13 cellular contexts compared by ENCODE assay signal in genomic region chr9:103757062-103757461, GRCh38.
A peak's percentile ranks its signal among the peaks of the same experiment; 100 is the strongest.
DNase-seq lines count a peak whose midpoint lies in the region; ATAC-seq and TF ChIP-seq lines count a peak whose summit lies in the region.
"Had no signal": no experiment of that assay in that cellular context is flagged by ENCODE, and none has a peak within 500 bp of the region (broad histone marks: within the 10 kb centered on the region; RNA-seq: fewer than 3 reads in every experiment).

No MANE protein-coding gene starts in this region.

- ATAC-seq in WTC11 (peak; percentile 50), GM19455 (IDR thresholded peaks at IDR 0.05; ENCODE audit: unreplicated experiment) (no peak), HG03045 (IDR thresholded peaks at IDR 0.05; ENCODE audit: unreplicated experiment) (no peak)
- ATAC-seq: A549 had no signal

- TF ChIP-seq CTCF in WTC11 (IDR thresholded peaks at IDR 0.05), result no peak
- TF ChIP-seq CTCF in endodermal cell (conservative IDR thresholded peaks at IDR 0.05), result no peak
- no peak for TF ChIP-seq CTCF in neural progenitor cell (IDR thresholded peaks at IDR 0.05)

- H3K27ac Mint-ChIP-seq in WTC11, result no peak overlapping the region
- peak overlapping the region; percentile 77 for H3K27ac Mint-ChIP-seq in endodermal cell
- H3K27ac Mint-ChIP-seq in neural progenitor cell, result no peak overlapping the region
- H3K27ac Mint-ChIP-seq: CD4-positive, CD25-positive, alpha-beta regulatory T cell; IgD-negative memory B cell had no signal

- no peaks in the 10 kb centered on the region for H3F3A ChIP-seq in neural progenitor cell (ENCODE audit: low read depth)

- H3K4me1 Mint-ChIP-seq in WTC11 (peaks cover 23% of the 10 kb centered on the region), endodermal cell (peaks cover 13% of the 10 kb centered on the region), neural progenitor cell (peaks cover 10% of the 10 kb centered on the region)
- H3K4me1 Mint-ChIP-seq: CD4-positive, CD25-positive, alpha-beta regulatory T cell; IgD-negative memory B cell had no signal

- no peaks in the 10 kb centered on the region for H3K79me2 ChIP-seq in neural progenitor cell (ENCODE audit: low read depth)

- DNase-seq in WTC11 (ENCODE audit: low spot score) (no peak), endodermal cell (peak; percentile 54), neural progenitor cell (ENCODE audit: low spot score) (peak; percentile 16), CD1c-positive myeloid dendritic cell (ENCODE audit: extremely low spot score) (no peak)
- DNase-seq: CD4-positive, CD25-positive, alpha-beta regulatory T cell; DMS53; GM23248; H7 had no signal

- H3K4me2 ChIP-seq in neural progenitor cell, result peak overlapping the region; percentile 18
- H3K4me2 ChIP-seq: A549, BLaER1 had no signal

- POLR2A ChIA-PET in WTC11 (lab: Charles Lee), result no interaction called here

- no peak overlapping the region for H2AFZ ChIP-seq in neural progenitor cell (replicated peaks)
- H2AFZ ChIP-seq: GM23248 had no signal

- H3K9ac ChIP-seq in endodermal cell (ENCODE audit: extremely low read depth, low read length, poor library complexity, severe bottlenecking) (no peak overlapping the region), neural progenitor cell (no peak overlapping the region)
- H3K9ac ChIP-seq: BLaER1, GM23248 had no signal

- H3K4me3 Mint-ChIP-seq in WTC11 (no peak overlapping the region), endodermal cell (no peak overlapping the region), neural progenitor cell (no peak overlapping the region)
- H3K4me3 Mint-ChIP-seq: CD4-positive, CD25-positive, alpha-beta regulatory T cell; IgD-negative memory B cell had no signal

- CTCF ChIA-PET in WTC11 (lab: Charles Lee), result no interaction called here

- H3K27me3 ChIP-seq in endodermal cell (ENCODE audit: control insufficient read depth, insufficient read depth, low read length, poor library complexity, severe bottlenecking) (no peaks in the 10 kb centered on the region), neural progenitor cell (no peaks in the 10 kb centered on the region)
- H3K27me3 ChIP-seq: BLaER1 had no signal

- 61 to 70% methylated on average over 3 of the region's 3 CpGs for WGBS in endodermal cell (ENCODE audit: insufficient coverage in 1 of 2, insufficient read length in 1 of 2), 2 experiments

- H3K4me3 ChIP-seq in endodermal cell (ENCODE audit: low read length), result no peak overlapping the region
- H3K4me3 ChIP-seq in neural progenitor cell, result no peak overlapping the region
- H3K4me3 ChIP-seq: A549, BLaER1, GM23248 had no signal

- H3K36me3 Mint-ChIP-seq in WTC11, result peaks cover 6% of the 10 kb centered on the region
- H3K36me3 Mint-ChIP-seq in endodermal cell (ENCODE audit: low read depth), result no peaks in the 10 kb centered on the region
- H3K36me3 Mint-ChIP-seq in neural progenitor cell, result no peaks in the 10 kb centered on the region
- H3K36me3 Mint-ChIP-seq: CD4-positive, CD25-positive, alpha-beta regulatory T cell; IgD-negative memory B cell had no signal

- no peaks in the 10 kb centered on the region for H4K20me1 ChIP-seq in neural progenitor cell (ENCODE audit: low read depth)
- H4K20me1 ChIP-seq: BLaER1 had no signal

- peaks cover 65% of the 10 kb centered on the region for H3K9me3 ChIP-seq in endodermal cell (ENCODE audit: control insufficient read depth, low read length)
- no peaks in the 10 kb centered on the region for H3K9me3 ChIP-seq in neural progenitor cell (ENCODE audit: low read depth)
- H3K9me3 ChIP-seq: A549, BLaER1 had no signal

- H3K36me3 ChIP-seq in endodermal cell (ENCODE audit: control insufficient read depth, insufficient read depth, low read length), result no peaks in the 10 kb centered on the region
- no peaks in the 10 kb centered on the region for H3K36me3 ChIP-seq in neural progenitor cell
- H3K36me3 ChIP-seq: BLaER1 had no signal

- peaks cover 4% of the 10 kb centered on the region for H3K4me1 ChIP-seq in endodermal cell (ENCODE audit: control insufficient read depth, insufficient read depth, low read length)
- H3K4me1 ChIP-seq in neural progenitor cell, result no peaks in the 10 kb centered on the region
- H3K4me1 ChIP-seq: A549, BLaER1 had no signal

- H3K9me3 Mint-ChIP-seq in WTC11 (peaks cover 22% of the 10 kb centered on the region), endodermal cell (peaks cover 5% of the 10 kb centered on the region), neural progenitor cell (peaks cover 2% of the 10 kb centered on the region)
- H3K9me3 Mint-ChIP-seq: IgD-negative memory B cell had no signal

- H3K27ac ChIP-seq in endodermal cell (ENCODE audit: low read depth, low read length), result no peak overlapping the region
- no peak overlapping the region for H3K27ac ChIP-seq in neural progenitor cell
- H3K27ac ChIP-seq: A549, BLaER1, GM23248 had no signal

- H3K27me3 Mint-ChIP-seq in WTC11 (ENCODE audit: low read depth), result no peaks in the 10 kb centered on the region; the same call in 1 of the 2 replicates
- peaks cover 2% of the 10 kb centered on the region for H3K27me3 Mint-ChIP-seq in endodermal cell (ENCODE audit: insufficient read depth)
- H3K27me3 Mint-ChIP-seq in neural progenitor cell (ENCODE audit: insufficient read depth, low read depth), result no peaks in the 10 kb centered on the region
- H3K27me3 Mint-ChIP-seq: CD4-positive, CD25-positive, alpha-beta regulatory T cell; IgD-negative memory B cell had no signal

TF ChIP-seq in WTC11, 78 proteins besides CTCF, POLR2A, EP300 and RAD21:
- TF ChIP-seq MAX (CRISPR knock-in tag; IDR thresholded peaks at IDR 0.05) (no peak), TEAD1 (CRISPR knock-in tag; IDR thresholded peaks at IDR 0.05) (0 out of 2 replicates have a peak, but pooled peaks have one; percentile 23)

Comparison
In these comparisons a context has a peak if more than half of its experiments do, and no peak if none do; other contexts are left out.
1. DNase-seq: peak in endodermal cell (single experiment) and neural progenitor cell (single experiment); none in WTC11 (single experiment) and CD1c-positive myeloid dendritic cell (single experiment).